In genomic region chr1:110659559-110659958, GRCh38 we compare ENCODE assay signal across 3 cellular contexts. TPM values are rescaled to one million over a fixed set of nuclear protein-coding genes. Genes with fewer than 3 reads are reported as not detected.
"Had no signal": no experiment of that assay in that cellular context is flagged by ENCODE, and none has a peak within 500 bp of the region (broad histone marks: within the 10 kb centered on the region; RNA-seq: fewer than 3 reads in every experiment).

No MANE protein-coding gene starts in this region.

RNA-seq across cellular contexts. Expression of gene KCNA3, which starts 15.2 kb away (rescaled TPM):
- total RNA-seq: GM23248, H4, HFFc6 had no signal
- polyA plus RNA-seq: GM23248 had no signal

RNA-seq across cellular contexts. Expression of gene KCNA2, which starts 53.4 kb away (rescaled TPM):
- total RNA-seq: GM23248, HFFc6 had no signal
- polyA plus RNA-seq: GM23248 had no signal
